Comparison of ENCODE assay signal across 1 cellular context in the genomic region with DNA sequence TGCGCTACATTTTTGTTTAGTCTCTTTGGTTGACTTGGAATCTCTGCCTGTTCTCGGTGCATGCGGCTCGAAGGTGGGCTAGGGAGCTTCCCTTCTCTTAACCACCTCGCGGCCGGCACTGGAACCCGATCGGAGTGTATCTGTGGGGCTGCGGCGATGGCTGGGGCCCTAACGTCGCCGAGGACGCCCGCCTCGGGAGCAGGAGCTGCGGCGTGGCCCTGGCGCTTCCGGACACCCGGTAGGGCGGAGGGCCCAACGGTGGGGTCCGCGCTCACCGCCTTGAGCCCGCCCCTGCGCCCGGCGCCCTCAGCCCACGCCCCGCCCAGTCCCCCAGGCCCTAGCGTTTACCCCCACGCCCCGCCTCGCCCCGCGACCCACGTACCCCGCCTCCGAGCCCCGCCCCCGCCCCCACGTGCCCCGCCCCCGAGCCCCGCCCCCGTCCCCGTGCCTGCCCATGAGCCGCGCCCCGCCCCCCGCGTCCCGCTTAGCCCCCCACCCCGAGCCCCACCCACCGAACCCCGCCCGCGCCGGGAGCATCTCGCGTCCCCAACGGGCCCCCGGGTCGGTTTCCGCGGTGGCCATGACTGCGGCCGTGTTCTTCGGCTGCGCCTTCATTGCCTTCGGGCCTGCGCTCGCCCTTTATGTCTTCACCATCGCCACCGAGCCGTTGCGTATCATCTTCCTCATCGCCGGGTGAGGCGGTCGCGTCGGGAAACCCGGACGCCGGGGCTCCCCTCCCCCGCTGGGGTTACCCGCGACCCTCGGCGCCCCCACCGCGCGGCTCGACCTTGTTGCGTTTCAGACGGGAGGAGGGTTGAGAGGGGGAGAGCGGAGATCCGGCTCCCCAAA.
TF ChIP-seq lines count a peak whose summit lies in the region.

TSS of gene APH1B (plus strand) at position 562 of the 849 bp plus-strand sequence. CDS start at position 581, 19 bp downstream.

TF ChIP-seq in HEK293, 187 proteins besides CTCF, POLR2A, EP300 and RAD21 (continued from another document and continues in another):
- TF ChIP-seq, protein P1, sequence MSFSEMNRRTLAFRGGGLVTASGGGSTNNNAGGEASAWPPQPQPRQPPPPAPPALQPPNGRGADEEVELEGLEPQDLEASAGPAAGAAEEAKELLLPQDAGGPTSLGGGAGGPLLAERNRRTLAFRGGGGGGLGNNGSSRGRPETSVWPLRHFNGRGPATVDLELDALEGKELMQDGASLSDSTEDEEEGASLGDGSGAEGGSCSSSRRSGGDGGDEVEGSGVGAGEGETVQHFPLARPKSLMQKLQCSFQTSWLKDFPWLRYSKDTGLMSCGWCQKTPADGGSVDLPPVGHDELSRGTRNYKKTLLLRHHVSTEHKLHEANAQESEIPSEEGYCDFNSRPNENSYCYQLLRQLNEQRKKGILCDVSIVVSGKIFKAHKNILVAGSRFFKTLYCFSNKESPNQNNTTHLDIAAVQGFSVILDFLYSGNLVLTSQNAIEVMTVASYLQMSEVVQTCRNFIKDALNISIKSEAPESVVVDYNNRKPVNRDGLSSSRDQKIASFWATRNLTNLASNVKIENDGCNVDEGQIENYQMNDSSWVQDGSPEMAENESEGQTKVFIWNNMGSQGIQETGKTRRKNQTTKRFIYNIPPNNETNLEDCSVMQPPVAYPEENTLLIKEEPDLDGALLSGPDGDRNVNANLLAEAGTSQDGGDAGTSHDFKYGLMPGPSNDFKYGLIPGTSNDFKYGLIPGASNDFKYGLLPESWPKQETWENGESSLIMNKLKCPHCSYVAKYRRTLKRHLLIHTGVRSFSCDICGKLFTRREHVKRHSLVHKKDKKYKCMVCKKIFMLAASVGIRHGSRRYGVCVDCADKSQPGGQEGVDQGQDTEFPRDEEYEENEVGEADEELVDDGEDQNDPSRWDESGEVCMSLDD (tag by site-specific recombination; IDR thresholded peaks at IDR 0.05), result peak; percentile 65
- TF ChIP-seq HOXC10 (CRISPR knock-in tag; IDR thresholded peaks at IDR 0.05) (no peak), ZNF223 (tag by site-specific recombination; IDR thresholded peaks at IDR 0.05) (no peak), EGR2 (tag by site-specific recombination; IDR thresholded peaks at IDR 0.05; ENCODE audit: low read depth) (no peak), MYNN (tag by site-specific recombination; IDR thresholded peaks at IDR 0.05; ENCODE audit: borderline replicate concordance) (no peak), ZBTB17 (tag by site-specific recombination; IDR thresholded peaks at IDR 0.05) (no peak; the same call in 1 of the 2 replicates), ZNF747 (tag by site-specific recombination; IDR thresholded peaks at IDR 0.05) (no peak), SP3 (tag by site-specific recombination; IDR thresholded peaks at IDR 0.05) (peak; percentile 32), ZNF654 (tag by site-specific recombination; IDR thresholded peaks at IDR 0.05; ENCODE audit: low read depth) (no peak), ZNF202 (tag by site-specific recombination; IDR thresholded peaks at IDR 0.05; ENCODE audit: borderline replicate concordance) (no peak), ZNF274 (IDR thresholded peaks at IDR 0.05; ENCODE audit: low read length) (no peak), ZNF274 (tag by site-specific recombination; IDR thresholded peaks at IDR 0.05; ENCODE audit: borderline replicate concordance) (no peak), HOXD13 (CRISPR knock-in tag; IDR thresholded peaks at IDR 0.05; ENCODE audit: borderline replicate concordance) (no peak), ZNF561 (tag by site-specific recombination; IDR thresholded peaks at IDR 0.05; ENCODE audit: borderline replicate concordance) (no peak; the same call in 1 of the 2 replicates), TSHZ1 (tag by site-specific recombination; IDR thresholded peaks at IDR 0.05; ENCODE audit: borderline replicate concordance) (no peak), ZBTB20 (tag by site-specific recombination; IDR thresholded peaks at IDR 0.05) (peak; percentile 89), KLF16 (tag by site-specific recombination; IDR thresholded peaks at IDR 0.05) (peak; percentile 42; the same call in 1 of the 2 replicates), ZNF426 (tag by site-specific recombination; IDR thresholded peaks at IDR 0.05) (no peak), PRDM1 (tag by site-specific recombination; IDR thresholded peaks at IDR 0.05) (no peak), ZNF449 (tag by site-specific recombination; IDR thresholded peaks at IDR 0.05) (no peak), ZNF138 (tag by site-specific recombination; IDR thresholded peaks at IDR 0.05; ENCODE audit: borderline replicate concordance) (no peak), ZNF776 (tag by site-specific recombination; IDR thresholded peaks at IDR 0.05; ENCODE audit: borderline replicate concordance) (no peak), ZNF24 (tag by site-specific recombination; IDR thresholded peaks at IDR 0.05) (no peak), OVOL3 (tag by site-specific recombination; IDR thresholded peaks at IDR 0.05) (no peak), RBAK (tag by site-specific recombination; IDR thresholded peaks at IDR 0.05) (no peak), ZSCAN18 (tag by site-specific recombination; IDR thresholded peaks at IDR 0.05) (no peak), SP7 (tag by site-specific recombination; IDR thresholded peaks at IDR 0.05) (0 out of 2 replicates have a peak, but pooled peaks have one; percentile 9), ZNF23 (tag by site-specific recombination; IDR thresholded peaks at IDR 0.05; ENCODE audit: borderline replicate concordance) (no peak), GFI1B (tag by site-specific recombination; IDR thresholded peaks at IDR 0.05) (no peak), ZNF521 (tag by site-specific recombination; IDR thresholded peaks at IDR 0.05) (no peak), ZNF792 (tag by site-specific recombination; IDR thresholded peaks at IDR 0.05) (no peak), TRIM28 (IDR thresholded peaks at IDR 0.05; ENCODE audit: borderline replicate concordance, low read length) (no peak), AEBP2 (tag by site-specific recombination; IDR thresholded peaks at IDR 0.05; ENCODE audit: borderline replicate concordance) (no peak), ZEB2 (tag by site-specific recombination; IDR thresholded peaks at IDR 0.05) (peak; percentile 65), ZXDB (tag by site-specific recombination; IDR thresholded peaks at IDR 0.05) (peak; percentile 30; the same call in 1 of the 2 replicates), ZFP37 (tag by site-specific recombination; IDR thresholded peaks at IDR 0.05) (no peak), ZNF174 (tag by site-specific recombination; IDR thresholded peaks at IDR 0.05) (no peak), ZNF548 (tag by site-specific recombination; IDR thresholded peaks at IDR 0.05) (no peak), ZBTB49 (tag by site-specific recombination; IDR thresholded peaks at IDR 0.05; ENCODE audit: low read depth) (no peak)
- TF ChIP-seq, protein P2, sequence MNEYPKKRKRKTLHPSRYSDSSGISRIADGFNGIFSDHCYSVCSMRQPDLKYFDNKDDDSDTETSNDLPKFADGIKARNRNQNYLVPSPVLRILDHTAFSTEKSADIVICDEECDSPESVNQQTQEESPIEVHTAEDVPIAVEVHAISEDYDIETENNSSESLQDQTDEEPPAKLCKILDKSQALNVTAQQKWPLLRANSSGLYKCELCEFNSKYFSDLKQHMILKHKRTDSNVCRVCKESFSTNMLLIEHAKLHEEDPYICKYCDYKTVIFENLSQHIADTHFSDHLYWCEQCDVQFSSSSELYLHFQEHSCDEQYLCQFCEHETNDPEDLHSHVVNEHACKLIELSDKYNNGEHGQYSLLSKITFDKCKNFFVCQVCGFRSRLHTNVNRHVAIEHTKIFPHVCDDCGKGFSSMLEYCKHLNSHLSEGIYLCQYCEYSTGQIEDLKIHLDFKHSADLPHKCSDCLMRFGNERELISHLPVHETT (tag by site-specific recombination; IDR thresholded peaks at IDR 0.05), result no peak
- TF ChIP-seq, protein P3, sequence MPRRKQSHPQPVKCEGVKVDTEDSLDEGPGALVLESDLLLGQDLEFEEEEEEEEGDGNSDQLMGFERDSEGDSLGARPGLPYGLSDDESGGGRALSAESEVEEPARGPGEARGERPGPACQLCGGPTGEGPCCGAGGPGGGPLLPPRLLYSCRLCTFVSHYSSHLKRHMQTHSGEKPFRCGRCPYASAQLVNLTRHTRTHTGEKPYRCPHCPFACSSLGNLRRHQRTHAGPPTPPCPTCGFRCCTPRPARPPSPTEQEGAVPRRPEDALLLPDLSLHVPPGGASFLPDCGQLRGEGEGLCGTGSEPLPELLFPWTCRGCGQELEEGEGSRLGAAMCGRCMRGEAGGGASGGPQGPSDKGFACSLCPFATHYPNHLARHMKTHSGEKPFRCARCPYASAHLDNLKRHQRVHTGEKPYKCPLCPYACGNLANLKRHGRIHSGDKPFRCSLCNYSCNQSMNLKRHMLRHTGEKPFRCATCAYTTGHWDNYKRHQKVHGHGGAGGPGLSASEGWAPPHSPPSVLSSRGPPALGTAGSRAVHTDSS (tag by site-specific recombination; IDR thresholded peaks at IDR 0.05), result peak; percentile 38; the same call in 1 of the 2 replicates
- TF ChIP-seq, protein P4, sequence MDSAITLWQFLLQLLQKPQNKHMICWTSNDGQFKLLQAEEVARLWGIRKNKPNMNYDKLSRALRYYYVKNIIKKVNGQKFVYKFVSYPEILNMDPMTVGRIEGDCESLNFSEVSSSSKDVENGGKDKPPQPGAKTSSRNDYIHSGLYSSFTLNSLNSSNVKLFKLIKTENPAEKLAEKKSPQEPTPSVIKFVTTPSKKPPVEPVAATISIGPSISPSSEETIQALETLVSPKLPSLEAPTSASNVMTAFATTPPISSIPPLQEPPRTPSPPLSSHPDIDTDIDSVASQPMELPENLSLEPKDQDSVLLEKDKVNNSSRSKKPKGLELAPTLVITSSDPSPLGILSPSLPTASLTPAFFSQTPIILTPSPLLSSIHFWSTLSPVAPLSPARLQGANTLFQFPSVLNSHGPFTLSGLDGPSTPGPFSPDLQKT (IDR thresholded peaks at IDR 0.05; ENCODE audit: borderline replicate concordance, low read depth, low read length), result no peak
